1 cellular context compared by ENCODE assay signal in genomic region chr1:150994248-150994647, GRCh38.
A peak's percentile ranks its signal among the peaks of the same experiment; 100 is the strongest.
TF ChIP-seq lines count a peak whose summit lies in the region.

No MANE protein-coding gene starts in this region.

TF ChIP-seq in K562, 482 proteins besides CTCF, POLR2A, EP300 and RAD21:
- TF ChIP-seq CBFA2T3 (IDR thresholded peaks at IDR 0.05): peak; percentile 34; the same call in 1 of the 2 replicates
- no peak for TF ChIP-seq BRCA1 (IDR thresholded peaks at IDR 0.05)
- no peak for TF ChIP-seq BRCA1 (CRISPR knock-in tag; IDR thresholded peaks at IDR 0.05)
- TF ChIP-seq THRB (CRISPR knock-in tag; conservative IDR thresholded peaks at IDR 0.05): peak; percentile 86; the same call in 1 of the 2 replicates
- TF ChIP-seq CHD7 (IDR thresholded peaks at IDR 0.05; ENCODE audit: low read depth, low read length): no peak
- peak; percentile 58; the same call in 1 of the 2 replicates for TF ChIP-seq ARID1B (IDR thresholded peaks at IDR 0.05)
- TF ChIP-seq NR1H2 (CRISPR knock-in tag; IDR thresholded peaks at IDR 0.05): no peak
- TF ChIP-seq E2F6 (IDR thresholded peaks at IDR 0.05; ENCODE audit: borderline replicate concordance in 1 of 2, extremely low read depth in 1 of 2, insufficient read depth in 1 of 2, insufficient read length in 1 of 2, low read depth in 1 of 2, low read length in 1 of 2, poor library complexity in 1 of 2, severe bottlenecking in 1 of 2): no peak
- peak; percentile 70 for TF ChIP-seq MAFG (tag; conservative IDR thresholded peaks at IDR 0.05)
- TF ChIP-seq MCM7 (IDR thresholded peaks at IDR 0.05): no peak
- peak; percentile 79 for TF ChIP-seq C11orf30 (IDR thresholded peaks at IDR 0.05; ENCODE audit: low read depth)
- TF ChIP-seq HBP1 (CRISPR knock-in tag; IDR thresholded peaks at IDR 0.05): no peak
- TF ChIP-seq SIN3B (IDR thresholded peaks at IDR 0.05; ENCODE audit: low read depth): no peak
- peak; percentile 30; the same call in 1 of the 2 replicates for TF ChIP-seq MAFK (IDR thresholded peaks at IDR 0.05; ENCODE audit: low read length)
- TF ChIP-seq FOXM1 (IDR thresholded peaks at IDR 0.05; ENCODE audit: low read depth): no peak
- no peak for TF ChIP-seq FOXM1 (CRISPR knock-in tag; IDR thresholded peaks at IDR 0.05; ENCODE audit: low read depth)
- peak; percentile 61 for TF ChIP-seq DPF2 (IDR thresholded peaks at IDR 0.05)
- no peak for TF ChIP-seq ZKSCAN8 (CRISPR knock-in tag; IDR thresholded peaks at IDR 0.05)
- TF ChIP-seq NFE2 (IDR thresholded peaks at IDR 0.05; ENCODE audit: low read depth): peak; percentile 69
- no peak for TF ChIP-seq HDAC6 (IDR thresholded peaks at IDR 0.05; ENCODE audit: low read depth, low read length)
- TF ChIP-seq GATA2 (CRISPR knock-in tag; IDR thresholded peaks at IDR 0.05): no peak
- TF ChIP-seq PRPF4 (IDR thresholded peaks at IDR 0.05; ENCODE audit: insufficient read depth, low read depth, low read length, poor library complexity, severe bottlenecking): no peak
- no peak for TF ChIP-seq ZNF274 (IDR thresholded peaks at IDR 0.05; ENCODE audit: borderline replicate concordance, low read depth, low read length)
- TF ChIP-seq TAF1 (IDR thresholded peaks at IDR 0.05; ENCODE audit: control insufficient read depth, extremely low read depth, insufficient read depth, low read length, severe bottlenecking): no peak
- TF ChIP-seq ZNF76 (CRISPR knock-in tag; IDR thresholded peaks at IDR 0.05; ENCODE audit: borderline replicate concordance): no peak
- no peak for TF ChIP-seq HMBOX1 (IDR thresholded peaks at IDR 0.05)
- no peak for TF ChIP-seq BRD9 (IDR thresholded peaks at IDR 0.05; ENCODE audit: low read depth, partially characterized antibody)
- TF ChIP-seq ZNF316 (IDR thresholded peaks at IDR 0.05): peak; percentile 77
- TF ChIP-seq GTF2B (IDR thresholded peaks at IDR 0.05; ENCODE audit: extremely low read depth, insufficient read length): no peak
- no peak for TF ChIP-seq ZNF232 (CRISPR knock-in tag; IDR thresholded peaks at IDR 0.05)
- no peak for TF ChIP-seq ZNF518B (CRISPR knock-in tag; IDR thresholded peaks at IDR 0.05)
- no peak for TF ChIP-seq POLR3G (IDR thresholded peaks at IDR 0.05; ENCODE audit: extremely low read depth, insufficient read length, insufficient replicate concordance)
- no peak for TF ChIP-seq ZBTB12 (CRISPR knock-in tag; IDR thresholded peaks at IDR 0.05)
